In the genomic region with DNA sequence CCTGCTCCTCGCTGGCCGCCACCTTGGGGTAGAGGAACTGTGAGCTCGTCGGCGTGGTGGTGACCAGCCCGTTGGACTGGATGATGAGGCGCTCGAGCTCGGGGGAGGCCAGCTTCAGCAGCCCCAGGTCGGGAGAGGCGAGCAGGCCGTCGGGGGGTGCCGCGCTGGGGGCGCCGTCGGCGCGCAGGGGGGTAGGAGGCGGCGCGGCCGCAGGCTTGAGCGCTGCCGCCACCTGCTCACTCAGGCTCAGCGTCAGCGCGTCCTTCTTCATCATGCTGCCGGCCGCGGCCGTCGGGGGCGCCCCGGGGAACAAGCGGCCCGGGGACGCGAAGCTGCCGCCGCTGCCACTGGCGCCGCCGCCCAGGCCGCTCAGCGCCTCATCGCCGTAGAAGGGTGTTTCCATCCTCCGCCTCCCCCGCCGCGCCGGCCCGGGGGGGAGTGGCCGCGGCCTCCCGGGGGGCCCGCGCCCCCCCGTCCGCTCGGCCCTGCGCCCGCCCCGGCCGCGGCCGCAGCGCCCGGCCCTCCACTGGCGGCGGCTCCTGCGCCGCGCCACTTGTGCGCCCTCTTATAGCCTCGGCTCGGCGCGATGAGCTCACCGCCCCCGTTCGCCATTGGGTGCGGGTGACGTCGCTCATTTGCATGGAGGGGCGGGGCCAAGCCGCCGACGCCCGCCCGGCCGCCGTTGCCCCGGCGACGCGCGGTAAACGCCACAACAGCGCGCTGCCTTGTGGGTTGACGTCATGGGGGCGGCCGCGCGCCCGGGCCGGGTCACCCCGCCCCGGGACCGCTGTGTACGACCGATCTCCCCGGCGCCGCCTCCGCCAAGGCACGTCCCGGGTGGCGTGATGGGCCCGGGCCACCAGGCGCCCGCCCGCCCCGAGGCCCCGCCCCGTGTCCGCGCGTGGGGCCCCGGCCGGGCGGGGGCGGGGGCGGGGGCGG, we compare ENCODE assay signal across 8 cellular contexts. TPM values are rescaled to one million over a fixed set of nuclear protein-coding genes. Genes with fewer than 3 reads are reported as not detected.
DNase-seq lines count a peak whose midpoint lies in the region; ATAC-seq and TF ChIP-seq lines count a peak whose summit lies in the region.

A gene (minus strand): TSS at position 541 of the 939 bp plus-strand sequence. CDS start 138 bp downstream, at position 403.

- H3K27ac Mint-ChIP-seq in T-helper 2 cell treated with Interferon-gamma antibody and Interleukin-4, amounts not matched to agents 5 μg/mL and 100 μg/mL, for 36 hours = peak within 1 kb of the TSS; percentile 96

- H3K27ac ChIP-seq in ascending aorta (peak within 1 kb of the TSS; percentile 99 to 100), right cardiac atrium (ENCODE audit: low read length) (peak within 1 kb of the TSS; percentile 99), uterus (peak within 1 kb of the TSS; percentile 95 to 100)

- peak within 1 kb of the TSS; percentile 92 for H3K4me3 Mint-ChIP-seq in T-helper 2 cell treated with Interferon-gamma antibody and Interleukin-4, amounts not matched to agents 5 μg/mL and 100 μg/mL, for 36 hours

- ATAC-seq in GM18505 (IDR thresholded peaks at IDR 0.05; ENCODE audit: unreplicated experiment) (peak; percentile 57), HG02943 (IDR thresholded peaks at IDR 0.05; ENCODE audit: low read depth, unreplicated experiment) (peak; percentile 55), right cardiac atrium (peak; percentile 82 to 87)

- H3K27me3 ChIP-seq in ascending aorta (no peaks in the 10 kb centered on the region), right cardiac atrium (ENCODE audit: control insufficient read depth, insufficient read depth) (no peaks in the 10 kb centered on the region), uterus (no peaks in the 10 kb centered on the region)

- H3K4me1 ChIP-seq in ascending aorta (peaks cover 15 to 36% of the 10 kb centered on the region in 2 donors), right cardiac atrium (ENCODE audit: control insufficient read depth, insufficient read depth, low read length) (peaks cover 13% of the 10 kb centered on the region), uterus (peaks cover 0 to 10% of the 10 kb centered on the region in 2 donors)

- H3K4me3 ChIP-seq in ascending aorta (peak within 1 kb of the TSS; percentile 92 to 100), right cardiac atrium (ENCODE audit: low read length) (peak within 1 kb of the TSS; percentile 84), uterus (peak within 1 kb of the TSS; percentile 73 to 78)

- peaks cover 31% of the 10 kb centered on the region for H3K36me3 Mint-ChIP-seq in T-helper 2 cell treated with Interferon-gamma antibody and Interleukin-4, amounts not matched to agents 5 μg/mL and 100 μg/mL, for 36 hours (ENCODE audit: low read depth)

- TF ChIP-seq POLR2A in GM18505 (IDR thresholded peaks at IDR 0.05; ENCODE audit: borderline replicate concordance, extremely low read depth, insufficient read depth, insufficient read length) = peak; percentile 99
- peak; percentile 100 for TF ChIP-seq POLR2A in uterus (IDR thresholded peaks at IDR 0.05)

- DNase-seq in NCI-H187 treated with DMSO at 0.1 percent for 48 hours (lab: John Stamatoyannopoulos, UW) (peak; percentile 56), ascending aorta (ENCODE audit: low spot score in 2 of 2) (peak; percentile 96 to 99), right cardiac atrium (peak; percentile 99 to 100 (median 99)), putamen (ENCODE audit: low spot score) (peak; percentile 98), uterus (peak; percentile 98)
- DNase-seq in T-helper 2 cell treated with Interferon-gamma antibody and Interleukin-4, amounts not matched to agents 5 μg/mL and 100 μg/mL, for 36 hours (ENCODE audit: low spot score) = peak; percentile 99

- H3K9me3 Mint-ChIP-seq in T-helper 2 cell treated with Interferon-gamma antibody and Interleukin-4, amounts not matched to agents 5 μg/mL and 100 μg/mL, for 36 hours = no peaks in the 10 kb centered on the region

- H3K36me3 ChIP-seq in ascending aorta (peaks cover 13 to 29% of the 10 kb centered on the region in 2 donors), uterus (no peaks in the 10 kb centered on the region)

- H3K4me1 Mint-ChIP-seq in T-helper 2 cell treated with Interferon-gamma antibody and Interleukin-4, amounts not matched to agents 5 μg/mL and 100 μg/mL, for 36 hours (ENCODE audit: low read depth) = peaks cover 34% of the 10 kb centered on the region

- no peaks in the 10 kb centered on the region for H3K9me3 ChIP-seq in ascending aorta
- no peaks in the 10 kb centered on the region for H3K9me3 ChIP-seq in right cardiac atrium (ENCODE audit: control insufficient read depth, low read length)
- no peaks in the 10 kb centered on the region for H3K9me3 ChIP-seq in uterus

- WGBS in right cardiac atrium = under 1% methylated on average over 138 of the region's 138 CpGs

- intact Hi-C loops in ascending aorta (cut with DNase I) = loop anchor here (1.0 kb wide), 3 partner anchors 11 to 47 kb away; no protein-coding TSS in a partner anchor
- intact Hi-C loops in right cardiac atrium (cut with DNase I) = loop anchor here in 3 of 4 donors (2.0 to 5.0 kb wide), 2 partner anchors 41 kb away; a partner anchor contains a TSS
- intact Hi-C loops in uterus (cut with DNase I; ENCODE audit: low total_unique reads) = no loop called here

- TF ChIP-seq CTCF in ascending aorta (IDR thresholded peaks at IDR 0.05) = peak in 1 of 3 experiments; percentile 27
- TF ChIP-seq CTCF in uterus (IDR thresholded peaks at IDR 0.05) = peak in 2 of 4 experiments; percentile 10 to 39

- H3K27me3 Mint-ChIP-seq in T-helper 2 cell treated with Interferon-gamma antibody and Interleukin-4, amounts not matched to agents 5 μg/mL and 100 μg/mL, for 36 hours (ENCODE audit: low read depth) = peaks cover 4% of the 10 kb centered on the region

RNA-seq across cellular contexts. Expression of the gene that starts here (rescaled TPM):
- total RNA-seq in ascending aorta (3,570 TPM), right cardiac atrium (100 to 1,000 TPM; 117 to 229 (median 122) TPM), uterus (100 to 1,000 TPM; 152 to 386 (median 290) TPM)
- polyA plus RNA-seq in right cardiac atrium = 233 TPM

Comparison
In these comparisons a context has a peak if more than half of its experiments do, and no peak if none do; other contexts are left out.
1. Peak in every context shown above with its lines: DNase-seq, ATAC-seq, H3K4me3 ChIP-seq and H3K27ac ChIP-seq.